Comparison of ENCODE assay signal across 11 cellular contexts in the genomic region with DNA sequence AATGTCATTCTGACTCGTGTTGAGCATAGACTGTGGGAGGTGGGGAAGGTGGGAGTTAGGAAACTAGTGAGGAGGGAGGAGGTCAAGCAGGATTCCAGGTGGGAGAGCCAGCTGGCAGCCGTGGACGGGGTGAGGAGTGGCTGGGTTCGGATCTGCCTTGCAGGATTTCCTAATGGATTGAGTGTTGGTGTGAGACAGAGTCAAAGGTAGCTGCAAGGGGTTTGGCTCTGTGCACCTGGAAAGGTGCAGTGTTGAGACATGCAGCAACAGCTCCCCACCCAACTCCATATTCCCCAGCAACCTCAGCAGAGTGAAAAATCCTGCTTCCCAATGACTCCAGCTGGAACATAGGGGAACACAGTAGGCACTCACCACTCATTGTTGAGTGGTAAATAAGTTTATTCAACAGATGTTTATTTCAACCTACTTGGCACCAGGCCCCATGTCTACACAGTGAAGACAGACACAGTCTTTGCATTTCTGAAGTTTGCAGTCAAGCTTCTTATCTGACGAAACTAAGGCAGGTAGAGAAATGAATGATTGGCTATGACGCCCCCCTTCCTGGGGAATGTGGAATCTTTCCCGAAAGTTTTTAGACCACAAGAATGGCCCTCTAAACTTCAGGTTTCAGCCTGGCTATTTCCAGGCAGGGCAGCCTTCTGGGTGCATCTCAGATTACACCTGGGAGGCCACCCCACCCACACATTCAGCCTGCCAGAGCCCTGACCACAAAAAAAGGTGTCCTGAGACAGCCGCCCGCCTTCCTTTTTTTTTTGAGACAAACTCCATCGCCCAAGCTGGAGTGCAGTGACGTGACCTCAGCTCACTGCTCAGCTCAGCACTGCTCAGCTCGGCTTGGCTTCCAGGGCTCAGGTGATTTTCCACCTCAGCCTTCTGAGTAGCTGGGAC. TPM values are rescaled to one million over a fixed set of nuclear protein-coding genes. Genes with fewer than 3 reads are reported as not detected.
A peak's percentile ranks its signal among the peaks of the same experiment; 100 is the strongest.
DNase-seq lines count a peak whose midpoint lies in the region; ATAC-seq and TF ChIP-seq lines count a peak whose summit lies in the region.
"Had no signal": no experiment of that assay in that cellular context is flagged by ENCODE, and none has a peak within 500 bp of the region (broad histone marks: within the 10 kb centered on the region; RNA-seq: fewer than 3 reads in every experiment).

No MANE protein-coding gene starts in this region.

- no peaks in the 10 kb centered on the region for H3K9me3 Mint-ChIP-seq in activated T-helper 1 cell treated with anti-CD3 and anti-CD28 coated beads, Interleukin-12 subunit alpha, Interleukin-12 subunit beta, Interleukin-2, Interleukin-4 antibody, amounts not matched to agents 30 ng/mL and 10 ng/mL and 1 ng/mL, durations not matched to agents 14 hours and 24 hours and 36 hours
- H3K9me3 Mint-ChIP-seq in T-cell (no peaks in the 10 kb centered on the region), HFFc6 (no peaks in the 10 kb centered on the region)

- peak; percentile 88 for DNase-seq in HCT116 (ENCODE audit: low read depth, low spot score)
- no peak for DNase-seq in activated T-helper 1 cell treated with anti-CD3 and anti-CD28 coated beads, Interleukin-12 subunit alpha, Interleukin-12 subunit beta, Interleukin-2, Interleukin-4 antibody, amounts not matched to agents 30 ng/mL and 10 ng/mL and 1 ng/mL, durations not matched to agents 14 hours and 24 hours and 36 hours (ENCODE audit: low spot score)
- DNase-seq in T-cell: no peak
- DNase-seq in HFFc6: no peak
- no peak for DNase-seq in MV-4-11 (lab: John Stamatoyannopoulos, UW)
- DNase-seq in epidermal melanocyte (ENCODE audit: insufficient read length, low spot score): no peak
- DNase-seq: DND-41, NCI-H748 treated with DMSO at 0.1 percent for 48 hours had no signal

- POLR2A ChIA-PET in HCT116 (lab: Charles Lee): interaction anchor here (1.3 to 1.4 kb wide), 2 partner anchors 22 to 188 kb away, joined by 3 read pairs; no protein-coding TSS in a partner anchor
- POLR2A ChIA-PET in T-cell (lab: Charles Lee): no interaction called here

- peak overlapping the region in 8 of 11 experiments; percentile 4 to 55 (median 44); a peak in 13 of 22 replicates for H3K4me2 ChIP-seq in BLaER1 treated with 17β-estradiol and CSF1 and Interleukin-3, amounts not matched to agents 10 nM and 100 nM
- H3K4me2 ChIP-seq in HCT116 (ENCODE audit: low read length): peak overlapping the region; percentile 73

- RAD21 ChIA-PET in HCT116 (lab: Charles Lee; ENCODE audit: low non-redundant PET in 1 of 2, low total read pairs in 2 of 2, uncharacterized antibody in 2 of 2, unreplicated experiment in 2 of 2): interaction anchor here (0.6 to 1.3 kb wide), 3 partner anchors 71 to 179 kb away, joined by 3 to 4 read pairs (median 3); no protein-coding TSS in a partner anchor

- TF ChIP-seq RAD21 in HCT116 (IDR thresholded peaks at IDR 0.05; ENCODE audit: low read depth): no peak

- WGBS in mesodermal cell (ENCODE audit: insufficient coverage in 2 of 2), 2 experiments: 61 to 64% methylated on average over 7 to 10 of the region's 12 CpGs

- H3K79me2 ChIP-seq in HCT116 (ENCODE audit: insufficient read depth, low read length): no peaks in the 10 kb centered on the region

- no peak overlapping the region for H3K9ac ChIP-seq in BLaER1 treated with 17β-estradiol and CSF1 and Interleukin-3, amounts not matched to agents 10 nM and 100 nM
- H3K9ac ChIP-seq in HCT116 (ENCODE audit: low read length): peak overlapping the region; percentile 38

- H3K27ac Mint-ChIP-seq in activated T-helper 1 cell treated with anti-CD3 and anti-CD28 coated beads, Interleukin-12 subunit alpha, Interleukin-12 subunit beta, Interleukin-2, Interleukin-4 antibody, amounts not matched to agents 30 ng/mL and 10 ng/mL and 1 ng/mL, durations not matched to agents 14 hours and 24 hours and 36 hours: peak overlapping the region; percentile 13
- H3K27ac Mint-ChIP-seq in T-cell (no peak overlapping the region), HFFc6 (no peak overlapping the region)

- H3K27ac ChIP-seq in BLaER1 treated with 17β-estradiol and CSF1 and Interleukin-3, amounts not matched to agents 10 nM and 100 nM: no peak overlapping the region
- H3K27ac ChIP-seq in HCT116 (ENCODE audit: low read depth, low read length) (peak overlapping the region; percentile 84), mesodermal cell (ENCODE audit: low read depth, low read length, severe bottlenecking) (peak overlapping the region; percentile 37)

- H3K4me1 ChIP-seq in BLaER1 treated with 17β-estradiol and CSF1 and Interleukin-3, amounts not matched to agents 10 nM and 100 nM: peaks cover 13 to 34% (median 30%) of the 10 kb centered on the region in 10 experiments
- H3K4me1 ChIP-seq in HCT116 (ENCODE audit: control insufficient read depth in 1 of 2, insufficient read depth in 2 of 2, low read length in 2 of 2): peaks cover 46 to 48% of the 10 kb centered on the region in 2 experiments
- H3K4me1 ChIP-seq in mesodermal cell (ENCODE audit: control insufficient read depth, insufficient read depth, low read length, poor library complexity, severe bottlenecking): peaks cover 12% of the 10 kb centered on the region

- H3K27me3 ChIP-seq in BLaER1 treated with 17β-estradiol and CSF1 and Interleukin-3, amounts not matched to agents 10 nM and 100 nM: no peaks in the 10 kb centered on the region
- H3K27me3 ChIP-seq in HCT116 (ENCODE audit: insufficient read depth, low read length): no peaks in the 10 kb centered on the region; the same call in 1 of the 2 replicates

- intact Hi-C loops in HCT116 (cut with micrococcal nuclease): no loop called here
- intact Hi-C loops in activated T-helper 1 cell treated with anti-CD3 and anti-CD28 coated beads, Interleukin-12 subunit alpha, Interleukin-12 subunit beta, Interleukin-2, Interleukin-4 antibody, amounts not matched to agents 30 ng/mL and 10 ng/mL and 1 ng/mL, durations not matched to agents 14 hours and 24 hours and 36 hours (cut with micrococcal nuclease): no loop called here

- H3K4me1 Mint-ChIP-seq in activated T-helper 1 cell treated with anti-CD3 and anti-CD28 coated beads, Interleukin-12 subunit alpha, Interleukin-12 subunit beta, Interleukin-2, Interleukin-4 antibody, amounts not matched to agents 30 ng/mL and 10 ng/mL and 1 ng/mL, durations not matched to agents 14 hours and 24 hours and 36 hours (ENCODE audit: low read depth): peaks cover 14% of the 10 kb centered on the region
- no peaks in the 10 kb centered on the region for H3K4me1 Mint-ChIP-seq in T-cell
- no peaks in the 10 kb centered on the region for H3K4me1 Mint-ChIP-seq in HFFc6 (ENCODE audit: low read depth)

- H4K20me1 ChIP-seq in BLaER1 treated with 17β-estradiol and CSF1 and Interleukin-3, amounts not matched to agents 10 nM and 100 nM: no peaks in the 10 kb centered on the region
- no peaks in the 10 kb centered on the region for H4K20me1 ChIP-seq in HCT116 (ENCODE audit: insufficient read depth)

- CTCF ChIA-PET in HCT116 (lab: Charles Lee): interaction anchor here (1.0 to 3.4 kb wide), 4 partner anchors 12 to 193 kb away, joined by 3 to 21 read pairs (median 7); no protein-coding TSS in a partner anchor
- CTCF ChIA-PET in T-cell (lab: Charles Lee): interaction anchor here in 1 of 2 donors (0.5 to 1.3 kb wide), 2 partner anchors 12 to 87 kb away, joined by 4 to 11 read pairs; no protein-coding TSS in a partner anchor

- H3K4me3 ChIP-seq in BLaER1 treated with 17β-estradiol and CSF1 and Interleukin-3, amounts not matched to agents 10 nM and 100 nM: no peak overlapping the region
- H3K4me3 ChIP-seq in HCT116 (replicated peaks in 1 of 2; ENCODE audit: low read depth in 1 of 2, low read length in 2 of 2): peak overlapping the region; percentile 7 to 38
- no peak overlapping the region for H3K4me3 ChIP-seq in mesodermal cell (ENCODE audit: extremely low read depth, insufficient read depth, low read length, poor library complexity, severe bottlenecking)

- H3K36me3 Mint-ChIP-seq in activated T-helper 1 cell treated with anti-CD3 and anti-CD28 coated beads, Interleukin-12 subunit alpha, Interleukin-12 subunit beta, Interleukin-2, Interleukin-4 antibody, amounts not matched to agents 30 ng/mL and 10 ng/mL and 1 ng/mL, durations not matched to agents 14 hours and 24 hours and 36 hours (ENCODE audit: low read depth): no peaks in the 10 kb centered on the region
- H3K36me3 Mint-ChIP-seq in T-cell: no peaks in the 10 kb centered on the region
- no peaks in the 10 kb centered on the region for H3K36me3 Mint-ChIP-seq in HFFc6 (ENCODE audit: low read depth)

- H3K27me3 Mint-ChIP-seq in activated T-helper 1 cell treated with anti-CD3 and anti-CD28 coated beads, Interleukin-12 subunit alpha, Interleukin-12 subunit beta, Interleukin-2, Interleukin-4 antibody, amounts not matched to agents 30 ng/mL and 10 ng/mL and 1 ng/mL, durations not matched to agents 14 hours and 24 hours and 36 hours (ENCODE audit: insufficient read depth): peaks cover 10% of the 10 kb centered on the region
- H3K27me3 Mint-ChIP-seq in T-cell (peaks cover 5 to 29% of the 10 kb centered on the region in 2 donors), HFFc6 (ENCODE audit: insufficient read depth) (peaks cover 8% of the 10 kb centered on the region)

- H3K4me3 Mint-ChIP-seq in activated T-helper 1 cell treated with anti-CD3 and anti-CD28 coated beads, Interleukin-12 subunit alpha, Interleukin-12 subunit beta, Interleukin-2, Interleukin-4 antibody, amounts not matched to agents 30 ng/mL and 10 ng/mL and 1 ng/mL, durations not matched to agents 14 hours and 24 hours and 36 hours: no peak overlapping the region
- H3K4me3 Mint-ChIP-seq in T-cell (no peak overlapping the region), HFFc6 (no peak overlapping the region)

- no peaks in the 10 kb centered on the region for H3K36me3 ChIP-seq in BLaER1 treated with 17β-estradiol and CSF1 and Interleukin-3, amounts not matched to agents 10 nM and 100 nM
- H3K36me3 ChIP-seq in HCT116 (ENCODE audit: control insufficient read depth in 1 of 2, insufficient read depth in 2 of 2, low read length in 2 of 2) (no peaks in the 10 kb centered on the region), mesodermal cell (ENCODE audit: control insufficient read depth, insufficient read depth, low read length) (no peaks in the 10 kb centered on the region)

- BruUV-seq in HCT116 (replicated peaks; lab: Mats Ljungman, UMichigan): no TSS peak

- no peaks in the 10 kb centered on the region for H3K9me2 ChIP-seq in HCT116 (ENCODE audit: insufficient read depth)

- peak overlapping the region; percentile 66 for H2AFZ ChIP-seq in HCT116 (ENCODE audit: low read depth, low read length, poor library complexity, severe bottlenecking)

- TF ChIP-seq POLR2A in HCT116 (IDR thresholded peaks at IDR 0.05; ENCODE audit: borderline replicate concordance, extremely low read depth, insufficient read depth, insufficient read length): no peak

- ATAC-seq in HCT116 (peak; percentile 85), T-cell (replicated peaks in 1 of 4) (no peak)

- TF ChIP-seq CTCF in HCT116 (IDR thresholded peaks at IDR 0.05 in 2 of 3, conservative IDR thresholded peaks at IDR 0.05 in 1 of 3; ENCODE audit: borderline replicate concordance in 1 of 3, insufficient read depth in 1 of 3, low read depth in 2 of 3, low read length in 2 of 3): no peak
- TF ChIP-seq CTCF in HFFc6 (IDR thresholded peaks at IDR 0.05): no peak

- no peaks in the 10 kb centered on the region for H3K9me3 ChIP-seq in BLaER1 treated with 17β-estradiol and CSF1 and Interleukin-3, amounts not matched to agents 10 nM and 100 nM (replicated peaks in 1 of 11)
- H3K9me3 ChIP-seq in HCT116 (ENCODE audit: control insufficient read depth in 1 of 2, insufficient read depth in 1 of 2, low read depth in 1 of 2, low read length in 2 of 2) (no peaks in the 10 kb centered on the region), mesodermal cell (ENCODE audit: control insufficient read depth, low read length) (no peaks in the 10 kb centered on the region)

RNA-seq across cellular contexts. Expression of a gene that starts 37.9 kb away (rescaled TPM):
- total RNA-seq in HCT116 (2021; ENCODE audit: unreplicated experiment) (27.4 TPM), T-cell (under 1 TPM in 2 of 5 donors, not detected in 3; 0.13 to 0.38 TPM)
- polyA plus RNA-seq in HCT116 (2012): 16.5 and 19.9 TPM in 2 replicates
- not detected in 2 replicates for total RNA-seq in activated T-helper 1 cell treated with anti-CD3 and anti-CD28 coated beads, Interleukin-12 subunit alpha, Interleukin-12 subunit beta, Interleukin-2, Interleukin-4 antibody, amounts not matched to agents 30 ng/mL and 10 ng/mL and 1 ng/mL, durations not matched to agents 14 hours and 24 hours and 36 hours
- 2.1 TPM for polyA plus RNA-seq in mesodermal cell (2013, experiment 1 of 2)
- 0.71 TPM for polyA plus RNA-seq in mesodermal cell (2013, experiment 2 of 2)
- total RNA-seq in HFFc6 (2021; fragmentation: NEBNext Ultra II Directional; extraction: Animal tissue kit (Norgen Biotek cat#: 25700)): not detected
- total RNA-seq: pulmonary artery endothelial cell had no signal

Comparison
In these comparisons a context has a peak if more than half of its experiments do, and no peak if none do; other contexts are left out.
1. H3K27ac ChIP-seq: peak in HCT116 (single experiment) and mesodermal cell (single experiment); none in BLaER1 treated with 17β-estradiol and CSF1 and Interleukin-3, amounts not matched to agents 10 nM and 100 nM (0 of 11).
2. H3K4me3 ChIP-seq: peak in HCT116 (2 of 2); none in BLaER1 treated with 17β-estradiol and CSF1 and Interleukin-3, amounts not matched to agents 10 nM and 100 nM (0 of 10) and mesodermal cell (single experiment).
3. RNA of a gene that starts 37.9 kb away (total RNA-seq): 27.4 TPM in HCT116 (single experiment); not detected in activated T-helper 1 cell treated with anti-CD3 and anti-CD28 coated beads, Interleukin-12 subunit alpha, Interleukin-12 subunit beta, Interleukin-2, Interleukin-4 antibody, amounts not matched to agents 30 ng/mL and 10 ng/mL and 1 ng/mL, durations not matched to agents 14 hours and 24 hours and 36 hours, 0.13 to 0.38 TPM in T-cell and not detected in HFFc6; every median in the first group is over 10 times any median in the second.